In the genomic region with DNA sequence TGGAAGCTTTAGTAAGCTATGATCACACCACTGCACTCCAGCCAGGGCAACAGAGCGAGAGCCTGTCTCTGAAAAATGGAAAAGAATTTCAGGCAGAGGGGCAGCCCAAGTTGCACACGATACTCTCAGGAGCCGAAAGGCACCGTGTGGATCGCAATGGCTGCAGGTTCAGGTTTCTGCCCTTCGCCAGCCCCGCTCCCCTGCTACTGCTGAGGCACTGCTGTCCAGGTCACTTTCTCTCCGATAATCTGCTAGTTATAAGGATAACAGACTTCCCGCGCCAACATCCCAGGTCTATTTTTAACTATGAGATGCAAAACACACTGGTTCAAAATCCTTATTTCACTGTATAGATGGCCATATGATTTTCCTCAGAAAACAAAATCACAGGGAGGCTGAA, we compare ENCODE assay signal across 24 cellular contexts. TPM values are rescaled to one million over a fixed set of nuclear protein-coding genes. Genes with fewer than 3 reads are reported as not detected.
"Had no signal": no experiment of that assay in that cellular context is flagged by ENCODE, and none has a peak within 500 bp of the region (broad histone marks: within the 10 kb centered on the region; RNA-seq: fewer than 3 reads in every experiment).

No MANE protein-coding gene starts in this region.

- H3K27me3 ChIP-seq: heart right ventricle, hepatocyte, ovary, testis, thyroid gland, transverse colon, upper lobe of left lung, vagina had no signal

- H3K4me3 ChIP-seq: heart right ventricle, hepatocyte, lower lobe of right lung, mucosa of descending colon, ovary, smooth muscle cell, testis, thyroid gland, transverse colon, upper lobe of left lung, vagina had no signal

- H3K4me1 Mint-ChIP-seq: naive thymus-derived CD4-positive, alpha-beta T cell; stimulated activated memory B cell treated with anti-CD40 and anti-IgM and Interleukin-4, amounts not matched to agents 10 μg/mL and 1 μg/mL and 100 μg/mL, for 72 hours; stimulated activated naive CD8-positive, alpha-beta T cell treated with anti-CD3 and anti-CD28 coated beads, Interleukin-15, amount 100 ng/mL, for 72 hours had no signal

- DNase-seq: heart right ventricle; islet precursor cell; lower lobe of right lung; mammary epithelial cell; midbrain; mucosa of descending colon; naive thymus-derived CD4-positive, alpha-beta T cell; ovary; stimulated activated CD4-positive, alpha-beta T cell treated with anti-CD3 and anti-CD28 coated beads, Interleukin-1b, Interleukin-23, amount 100 ng/mL, for 48 hours; stimulated activated CD4-positive, alpha-beta T cell treated with anti-CD3 and anti-CD28 coated beads, Interleukin-2, amount 100 ng/mL, for 48 hours; stimulated activated CD4-positive, alpha-beta T cell treated with anti-CD3 and anti-CD28 coated beads, Interleukin-4, amount 100 ng/mL, for 4 hours; stimulated activated CD8-positive, alpha-beta memory T cell treated with anti-CD3 and anti-CD28 coated beads, Interleukin-4, amount 100 ng/mL, for 48 hours; stimulated activated naive CD4-positive, alpha-beta T cell treated with Interleukin-2 at 50 U/mL for 16 hours; stimulated activated naive CD8-positive, alpha-beta T cell treated with anti-CD3 and anti-CD28 coated beads, Interleukin-15, amount 100 ng/mL, for 72 hours; testis; thyroid gland; transverse colon had no signal

- ATAC-seq: lower lobe of right lung; mucosa of descending colon; naive thymus-derived CD4-positive, alpha-beta T cell; natural killer cell treated with Interleukin-12 subunit alpha and Interleukin-12 subunit beta and Interleukin-15 and Interleukin-18, amount 100 ng/mL, for 72 hours; stimulated activated memory B cell treated with anti-CD40 and anti-IgM and Interleukin-4, amounts not matched to agents 10 μg/mL and 1 μg/mL and 100 μg/mL, for 72 hours; stimulated activated naive CD8-positive, alpha-beta T cell treated with anti-CD3 and anti-CD28 coated beads, Interleukin-15, amount 100 ng/mL, for 72 hours had no signal

- H3K27ac Mint-ChIP-seq: naive thymus-derived CD4-positive, alpha-beta T cell; natural killer cell treated with Interleukin-12 subunit alpha and Interleukin-12 subunit beta and Interleukin-15 and Interleukin-18, amount 100 ng/mL, for 72 hours; progenitor cell of endocrine pancreas; stimulated activated memory B cell treated with anti-CD40 and anti-IgM and Interleukin-4, amounts not matched to agents 10 μg/mL and 1 μg/mL and 100 μg/mL, for 72 hours; stimulated activated naive CD8-positive, alpha-beta T cell treated with anti-CD3 and anti-CD28 coated beads, Interleukin-15, amount 100 ng/mL, for 72 hours had no signal

- H3K4me3 Mint-ChIP-seq: naive thymus-derived CD4-positive, alpha-beta T cell; natural killer cell treated with Interleukin-12 subunit alpha and Interleukin-12 subunit beta and Interleukin-15 and Interleukin-18, amount 100 ng/mL, for 72 hours; stimulated activated memory B cell treated with anti-CD40 and anti-IgM and Interleukin-4, amounts not matched to agents 10 μg/mL and 1 μg/mL and 100 μg/mL, for 72 hours; stimulated activated naive CD8-positive, alpha-beta T cell treated with anti-CD3 and anti-CD28 coated beads, Interleukin-15, amount 100 ng/mL, for 72 hours had no signal

- H3K4me1 ChIP-seq: lower lobe of right lung, testis, transverse colon, upper lobe of left lung, vagina had no signal

- H3K36me3 ChIP-seq: ovary, thyroid gland, transverse colon, vagina had no signal

- H3K27ac ChIP-seq: heart right ventricle, hepatocyte, lower lobe of right lung, ovary, testis, thyroid gland, transverse colon, upper lobe of left lung, vagina had no signal

- H2AFZ ChIP-seq: hepatocyte had no signal

- H3K4me2 ChIP-seq: hepatocyte, smooth muscle cell had no signal

- H3K79me2 ChIP-seq: hepatocyte had no signal

- H3K9me3 ChIP-seq: heart right ventricle, lower lobe of right lung, mucosa of descending colon, ovary, testis, thyroid gland, transverse colon, upper lobe of left lung, vagina had no signal

- H3K36me3 Mint-ChIP-seq: naive thymus-derived CD4-positive, alpha-beta T cell; natural killer cell treated with Interleukin-12 subunit alpha and Interleukin-12 subunit beta and Interleukin-15 and Interleukin-18, amount 100 ng/mL, for 72 hours; stimulated activated memory B cell treated with anti-CD40 and anti-IgM and Interleukin-4, amounts not matched to agents 10 μg/mL and 1 μg/mL and 100 μg/mL, for 72 hours had no signal

- H3K9me3 Mint-ChIP-seq: naive thymus-derived CD4-positive, alpha-beta T cell; natural killer cell treated with Interleukin-12 subunit alpha and Interleukin-12 subunit beta and Interleukin-15 and Interleukin-18, amount 100 ng/mL, for 72 hours; stimulated activated memory B cell treated with anti-CD40 and anti-IgM and Interleukin-4, amounts not matched to agents 10 μg/mL and 1 μg/mL and 100 μg/mL, for 72 hours; stimulated activated naive CD8-positive, alpha-beta T cell treated with anti-CD3 and anti-CD28 coated beads, Interleukin-15, amount 100 ng/mL, for 72 hours had no signal

- H3K27me3 Mint-ChIP-seq: progenitor cell of endocrine pancreas had no signal

RNA-seq across cellular contexts. Expression of a gene that starts 11.1 kb away (rescaled TPM):
- total RNA-seq: natural killer cell treated with Interleukin-12 subunit alpha and Interleukin-12 subunit beta and Interleukin-15 and Interleukin-18, amount 100 ng/mL, for 72 hours had no signal
- polyA plus RNA-seq: naive thymus-derived CD4-positive, alpha-beta T cell had no signal
